Comparison of ENCODE assay signal across 8 cellular contexts in the genomic region with DNA sequence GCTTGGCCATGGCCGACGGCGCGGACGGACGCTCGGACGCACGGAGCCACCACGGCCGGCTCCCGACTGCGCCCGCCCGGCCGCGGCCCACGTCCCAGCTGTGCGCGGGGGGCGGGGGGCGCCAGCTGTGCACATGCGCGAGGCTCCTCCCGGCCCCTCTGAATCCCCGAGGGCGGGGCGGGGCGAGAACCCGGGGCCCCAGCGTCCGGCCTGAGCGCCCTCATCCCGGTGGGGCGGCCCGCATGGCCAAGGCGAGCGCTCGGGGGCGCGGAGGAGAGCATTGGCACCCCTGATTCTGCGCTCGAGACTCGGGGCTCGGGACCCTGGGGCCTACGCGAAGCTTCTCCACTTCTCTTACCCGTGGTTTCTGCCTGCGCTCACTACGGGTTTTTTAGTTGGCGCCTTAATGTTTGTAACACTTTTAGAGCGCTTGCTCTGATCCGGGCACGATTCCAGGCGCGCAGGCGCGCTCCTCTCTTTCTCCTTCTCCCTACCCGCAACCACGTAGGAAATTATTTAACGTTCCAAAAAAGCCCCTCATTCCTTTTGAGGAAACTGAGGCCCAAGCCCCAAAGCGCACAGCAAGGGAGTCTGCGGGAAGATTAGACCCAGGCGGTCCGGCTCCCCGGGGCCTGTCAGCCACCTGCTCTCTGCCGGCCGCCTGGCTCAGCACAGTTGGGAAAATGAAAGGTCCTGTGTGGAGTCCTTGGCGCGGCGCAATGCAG. TPM values are rescaled to one million over a fixed set of nuclear protein-coding genes. Genes with fewer than 3 reads are reported as not detected.
DNase-seq lines count a peak whose midpoint lies in the region; ATAC-seq, FAIRE-seq and TF ChIP-seq lines count a peak whose summit lies in the region.

A gene with protein sequence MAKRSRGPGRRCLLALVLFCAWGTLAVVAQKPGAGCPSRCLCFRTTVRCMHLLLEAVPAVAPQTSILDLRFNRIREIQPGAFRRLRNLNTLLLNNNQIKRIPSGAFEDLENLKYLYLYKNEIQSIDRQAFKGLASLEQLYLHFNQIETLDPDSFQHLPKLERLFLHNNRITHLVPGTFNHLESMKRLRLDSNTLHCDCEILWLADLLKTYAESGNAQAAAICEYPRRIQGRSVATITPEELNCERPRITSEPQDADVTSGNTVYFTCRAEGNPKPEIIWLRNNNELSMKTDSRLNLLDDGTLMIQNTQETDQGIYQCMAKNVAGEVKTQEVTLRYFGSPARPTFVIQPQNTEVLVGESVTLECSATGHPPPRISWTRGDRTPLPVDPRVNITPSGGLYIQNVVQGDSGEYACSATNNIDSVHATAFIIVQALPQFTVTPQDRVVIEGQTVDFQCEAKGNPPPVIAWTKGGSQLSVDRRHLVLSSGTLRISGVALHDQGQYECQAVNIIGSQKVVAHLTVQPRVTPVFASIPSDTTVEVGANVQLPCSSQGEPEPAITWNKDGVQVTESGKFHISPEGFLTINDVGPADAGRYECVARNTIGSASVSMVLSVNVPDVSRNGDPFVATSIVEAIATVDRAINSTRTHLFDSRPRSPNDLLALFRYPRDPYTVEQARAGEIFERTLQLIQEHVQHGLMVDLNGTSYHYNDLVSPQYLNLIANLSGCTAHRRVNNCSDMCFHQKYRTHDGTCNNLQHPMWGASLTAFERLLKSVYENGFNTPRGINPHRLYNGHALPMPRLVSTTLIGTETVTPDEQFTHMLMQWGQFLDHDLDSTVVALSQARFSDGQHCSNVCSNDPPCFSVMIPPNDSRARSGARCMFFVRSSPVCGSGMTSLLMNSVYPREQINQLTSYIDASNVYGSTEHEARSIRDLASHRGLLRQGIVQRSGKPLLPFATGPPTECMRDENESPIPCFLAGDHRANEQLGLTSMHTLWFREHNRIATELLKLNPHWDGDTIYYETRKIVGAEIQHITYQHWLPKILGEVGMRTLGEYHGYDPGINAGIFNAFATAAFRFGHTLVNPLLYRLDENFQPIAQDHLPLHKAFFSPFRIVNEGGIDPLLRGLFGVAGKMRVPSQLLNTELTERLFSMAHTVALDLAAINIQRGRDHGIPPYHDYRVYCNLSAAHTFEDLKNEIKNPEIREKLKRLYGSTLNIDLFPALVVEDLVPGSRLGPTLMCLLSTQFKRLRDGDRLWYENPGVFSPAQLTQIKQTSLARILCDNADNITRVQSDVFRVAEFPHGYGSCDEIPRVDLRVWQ (N-terminal part only) (minus strand): TSS at position 70 of the 725 bp plus-strand sequence. CDS start 60 bp downstream, at position 10.

- DNase-seq in AG20443 (ENCODE audit: low spot score): peak; percentile 90
- DNase-seq in MG63: peak; percentile 89
- peak in 1 of 2 donors; percentile 56 for DNase-seq in breast epithelium (ENCODE audit: low spot score in 2 of 2)
- peak; percentile 87 for DNase-seq in kidney
- DNase-seq in stimulated activated effector memory CD8-positive, alpha-beta T cell treated with anti-CD3 and anti-CD28 coated beads, Interleukin-12 subunit alpha, Interleukin-12 subunit beta, amount 100 ng/mL, for 72 hours (ENCODE audit: low spot score in 2 of 2): no peak
- DNase-seq in CD8-positive, alpha-beta T cell: no peak
- DNase-seq in GM10248 (ENCODE audit: extremely low spot score): no peak
- DNase-seq in COLO829 (ENCODE audit: low spot score): no peak

- POLR2A ChIA-PET in CD8-positive, alpha-beta T cell (lab: Charles Lee): no interaction called here
- POLR2A ChIA-PET in GM10248 (lab: Yijun Ruan, JAX): no interaction called here

- H3K36me3 Mint-ChIP-seq in stimulated activated effector memory CD8-positive, alpha-beta T cell treated with anti-CD3 and anti-CD28 coated beads, Interleukin-12 subunit alpha, Interleukin-12 subunit beta, amount 100 ng/mL, for 72 hours: no peaks in the 10 kb centered on the region
- H3K36me3 Mint-ChIP-seq in CD8-positive, alpha-beta T cell: no peaks in the 10 kb centered on the region

- H3K9me3 Mint-ChIP-seq in stimulated activated effector memory CD8-positive, alpha-beta T cell treated with anti-CD3 and anti-CD28 coated beads, Interleukin-12 subunit alpha, Interleukin-12 subunit beta, amount 100 ng/mL, for 72 hours: no peaks in the 10 kb centered on the region
- H3K9me3 Mint-ChIP-seq in CD8-positive, alpha-beta T cell: no peaks in the 10 kb centered on the region

- no peaks in the 10 kb centered on the region for H3K9me3 ChIP-seq in MG63
- H3K9me3 ChIP-seq in breast epithelium: no peaks in the 10 kb centered on the region
- no peaks in the 10 kb centered on the region for H3K9me3 ChIP-seq in kidney (ENCODE audit: control insufficient read depth in 1 of 2, low read length in 2 of 2)
- no peaks in the 10 kb centered on the region for H3K9me3 ChIP-seq in CD8-positive, alpha-beta T cell (ENCODE audit: low read length)

- H3K27ac ChIP-seq in breast epithelium: peak within 1 kb of the TSS; percentile 93 to 97
- peak within 1 kb of the TSS; percentile 74 to 86 for H3K27ac ChIP-seq in kidney (ENCODE audit: low read depth in 2 of 2, low read length in 2 of 2)
- no peak within 1 kb of the TSS for H3K27ac ChIP-seq in CD8-positive, alpha-beta T cell (ENCODE audit: low read depth, low read length)

- CTCF ChIA-PET in CD8-positive, alpha-beta T cell (lab: Charles Lee): no interaction called here
- CTCF ChIA-PET in GM10248 (lab: Yijun Ruan, JAX): no interaction called here

- H3K4me1 ChIP-seq in breast epithelium (no peaks in the 10 kb centered on the region), kidney (ENCODE audit: control insufficient read depth in 1 of 2, insufficient read depth in 1 of 2, low read depth in 1 of 2, low read length in 2 of 2) (no peaks in the 10 kb centered on the region)
- no peaks in the 10 kb centered on the region for H3K4me1 ChIP-seq in CD8-positive, alpha-beta T cell (ENCODE audit: insufficient read depth, low read length)

- FAIRE-seq in kidney (lab: Jason Lieb, UNC): no peak

- no peak within 1 kb of the TSS for H3K27ac Mint-ChIP-seq in stimulated activated effector memory CD8-positive, alpha-beta T cell treated with anti-CD3 and anti-CD28 coated beads, Interleukin-12 subunit alpha, Interleukin-12 subunit beta, amount 100 ng/mL, for 72 hours
- H3K27ac Mint-ChIP-seq in CD8-positive, alpha-beta T cell: no peak within 1 kb of the TSS

- TF ChIP-seq CTCF in breast epithelium (IDR thresholded peaks at IDR 0.05): no peak
- no peak for TF ChIP-seq CTCF in kidney (IDR thresholded peaks at IDR 0.05; ENCODE audit: borderline replicate concordance, extremely low read depth, insufficient read depth)
- TF ChIP-seq CTCF in CD8-positive, alpha-beta T cell (IDR thresholded peaks at IDR 0.05): no peak
- no peak for TF ChIP-seq CTCF in GM10248 (IDR thresholded peaks at IDR 0.05; ENCODE audit: control extremely low read depth, extremely low read depth, low read depth, missing control alignments)

- no peak within 1 kb of the TSS for H3K9ac ChIP-seq in kidney (ENCODE audit: low read length in 2 of 2)

- no peaks in the 10 kb centered on the region for H3K4me1 Mint-ChIP-seq in stimulated activated effector memory CD8-positive, alpha-beta T cell treated with anti-CD3 and anti-CD28 coated beads, Interleukin-12 subunit alpha, Interleukin-12 subunit beta, amount 100 ng/mL, for 72 hours
- peaks cover 7% of the 10 kb centered on the region for H3K4me1 Mint-ChIP-seq in CD8-positive, alpha-beta T cell (ENCODE audit: low read depth)

- peak within 1 kb of the TSS; percentile 30 for H3K4me3 Mint-ChIP-seq in stimulated activated effector memory CD8-positive, alpha-beta T cell treated with anti-CD3 and anti-CD28 coated beads, Interleukin-12 subunit alpha, Interleukin-12 subunit beta, amount 100 ng/mL, for 72 hours
- H3K4me3 Mint-ChIP-seq in CD8-positive, alpha-beta T cell: no peak within 1 kb of the TSS

- H3K4me3 ChIP-seq in MG63: peak within 1 kb of the TSS; percentile 81
- peak within 1 kb of the TSS; percentile 77 to 98 (median 83) for H3K4me3 ChIP-seq in breast epithelium
- H3K4me3 ChIP-seq in kidney (ENCODE audit: low read length in 2 of 2): peak within 1 kb of the TSS in 1 of 2 donors; percentile 62
- no peak within 1 kb of the TSS for H3K4me3 ChIP-seq in CD8-positive, alpha-beta T cell (ENCODE audit: low read depth, low read length)

- TF ChIP-seq POLR2A in breast epithelium (IDR thresholded peaks at IDR 0.05): no peak

- intact Hi-C loops in breast epithelium (cut with DNase I; ENCODE audit: low total_unique reads): no loop called here
- intact Hi-C loops in kidney (cut with DNase I): loop anchor here (5.0 kb wide), 1 partner anchor 152 kb away; no protein-coding TSS in a partner anchor
- intact Hi-C loops in CD8-positive, alpha-beta T cell (cut with DNase I, micrococcal nuclease): no loop called here

- H3K27me3 Mint-ChIP-seq in CD8-positive, alpha-beta T cell (ENCODE audit: low read depth): peaks cover 41% of the 10 kb centered on the region

- H3K36me3 ChIP-seq in MG63 (peaks cover 33% of the 10 kb centered on the region), breast epithelium (no peaks in the 10 kb centered on the region), kidney (ENCODE audit: control insufficient read depth in 1 of 2, insufficient read depth in 2 of 2, low read length in 2 of 2) (no peaks in the 10 kb centered on the region)
- H3K36me3 ChIP-seq in CD8-positive, alpha-beta T cell (ENCODE audit: insufficient read depth, low read length): no peaks in the 10 kb centered on the region

- H3K27me3 ChIP-seq in MG63 (no peaks in the 10 kb centered on the region), breast epithelium (no peaks in the 10 kb centered on the region)
- no peaks in the 10 kb centered on the region for H3K27me3 ChIP-seq in CD8-positive, alpha-beta T cell (ENCODE audit: insufficient read depth, low read length)

- ATAC-seq in stimulated activated effector memory CD8-positive, alpha-beta T cell treated with anti-CD3 and anti-CD28 coated beads, Interleukin-12 subunit alpha, Interleukin-12 subunit beta, amount 100 ng/mL, for 72 hours: no peak
- no peak for ATAC-seq in CD8-positive, alpha-beta T cell

RNA-seq across cellular contexts. Expression of the gene that starts here (rescaled TPM):
- total RNA-seq in MG63 (2014; rRNA removed; shearing (Covaris generic); ENCODE audit: low replicate concordance): 204 and 346 TPM in 2 replicates
- total RNA-seq in breast epithelium (100 to 1,000 TPM in 1 of 3 donors, 10 to 100 TPM in 2; 42.4 to 108 (median 64.2) TPM), kidney (42.3 TPM)
- 4.7 TPM for polyA plus RNA-seq in kidney (ENCODE audit: insufficient read depth, low read depth, low replicate concordance)
- total RNA-seq in CD8-positive, alpha-beta T cell: 1 to 10 TPM in 1 of 2 experiments, under 1 TPM in 1; 0.76 to 1.4 TPM

Comparison
In these comparisons a context has a peak if more than half of its experiments do, and no peak if none do; other contexts are left out.
1. RNA of the gene that starts here (total RNA-seq): 204 to 346 TPM in MG63, 42.4 to 108 TPM in breast epithelium and 42.3 TPM in kidney (single experiment); 0.76 to 1.4 TPM in CD8-positive, alpha-beta T cell; every median in the first group is over 10 times any median in the second.
2. DNase-seq: peak in AG20443 (single experiment), MG63 (single experiment) and kidney (single experiment); none in stimulated activated effector memory CD8-positive, alpha-beta T cell treated with anti-CD3 and anti-CD28 coated beads, Interleukin-12 subunit alpha, Interleukin-12 subunit beta, amount 100 ng/mL, for 72 hours (0 of 2), CD8-positive, alpha-beta T cell (0 of 7), GM10248 (single experiment) and COLO829 (single experiment).